Comparison of ENCODE assay signal across 1 cellular context in genomic region chr7:151272410-151272809, GRCh38.
TF ChIP-seq lines count a peak whose summit lies in the region.

No MANE protein-coding gene starts in this region.

TF ChIP-seq in IMR-90, 13 proteins besides CTCF, POLR2A, EP300 and RAD21:
- TF ChIP-seq BHLHE40 (IDR thresholded peaks at IDR 0.05; ENCODE audit: low read depth, low read length) (no peak), ELK1 (IDR thresholded peaks at IDR 0.05; ENCODE audit: borderline replicate concordance, low read depth, low read length) (no peak), RFX5 (IDR thresholded peaks at IDR 0.05; ENCODE audit: low read depth, low read length) (no peak), NFE2L2 (IDR thresholded peaks at IDR 0.05; ENCODE audit: low read depth, low read length) (no peak), CHD1 (IDR thresholded peaks at IDR 0.05; ENCODE audit: low read depth, low read length) (no peak), CEBPB (IDR thresholded peaks at IDR 0.05; ENCODE audit: low read depth, low read length) (no peak), MAFK (IDR thresholded peaks at IDR 0.05; ENCODE audit: low read depth, low read length) (no peak), FOS (IDR thresholded peaks at IDR 0.05; ENCODE audit: low read depth, low read length) (no peak), SMC3 (IDR thresholded peaks at IDR 0.05; ENCODE audit: low read depth, low read length) (no peak), MXI1 (IDR thresholded peaks at IDR 0.05; ENCODE audit: borderline replicate concordance, low read depth, low read length) (no peak), MAZ (IDR thresholded peaks at IDR 0.05; ENCODE audit: borderline replicate concordance, low read depth, low read length) (no peak), RCOR1 (IDR thresholded peaks at IDR 0.05; ENCODE audit: insufficient replicate concordance, low read length) (no peak)
- TF ChIP-seq, protein P1, sequence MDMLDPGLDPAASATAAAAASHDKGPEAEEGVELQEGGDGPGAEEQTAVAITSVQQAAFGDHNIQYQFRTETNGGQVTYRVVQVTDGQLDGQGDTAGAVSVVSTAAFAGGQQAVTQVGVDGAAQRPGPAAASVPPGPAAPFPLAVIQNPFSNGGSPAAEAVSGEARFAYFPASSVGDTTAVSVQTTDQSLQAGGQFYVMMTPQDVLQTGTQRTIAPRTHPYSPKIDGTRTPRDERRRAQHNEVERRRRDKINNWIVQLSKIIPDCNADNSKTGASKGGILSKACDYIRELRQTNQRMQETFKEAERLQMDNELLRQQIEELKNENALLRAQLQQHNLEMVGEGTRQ (IDR thresholded peaks at IDR 0.05; ENCODE audit: low read depth, low read length) = no peak
